Comparison of ENCODE assay signal across 1 cellular context in the genomic region with DNA sequence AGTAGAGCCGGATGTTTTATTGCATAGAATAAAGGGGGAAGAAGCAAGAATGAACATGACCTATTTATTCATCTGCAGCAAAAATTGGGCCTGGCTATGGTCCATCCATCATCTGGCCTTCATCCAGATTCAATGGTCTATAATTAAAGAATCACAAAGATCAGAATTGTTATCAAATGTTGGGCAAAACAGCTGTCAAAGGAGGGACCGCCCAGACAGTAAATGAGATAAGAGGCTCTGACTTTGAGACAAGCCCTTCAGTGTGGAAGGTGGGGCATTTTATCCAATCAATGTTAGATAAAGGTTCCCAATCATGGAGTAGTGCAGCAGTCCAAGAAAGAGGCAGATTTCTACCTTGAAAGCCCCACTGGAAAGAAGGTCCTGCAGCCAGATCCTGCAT.
TF ChIP-seq lines count a peak whose summit lies in the region.

No MANE protein-coding gene starts in this region.

TF ChIP-seq in H1, 55 proteins besides CTCF, POLR2A, EP300 and RAD21 (continued from another document):
- TF ChIP-seq, protein P1, sequence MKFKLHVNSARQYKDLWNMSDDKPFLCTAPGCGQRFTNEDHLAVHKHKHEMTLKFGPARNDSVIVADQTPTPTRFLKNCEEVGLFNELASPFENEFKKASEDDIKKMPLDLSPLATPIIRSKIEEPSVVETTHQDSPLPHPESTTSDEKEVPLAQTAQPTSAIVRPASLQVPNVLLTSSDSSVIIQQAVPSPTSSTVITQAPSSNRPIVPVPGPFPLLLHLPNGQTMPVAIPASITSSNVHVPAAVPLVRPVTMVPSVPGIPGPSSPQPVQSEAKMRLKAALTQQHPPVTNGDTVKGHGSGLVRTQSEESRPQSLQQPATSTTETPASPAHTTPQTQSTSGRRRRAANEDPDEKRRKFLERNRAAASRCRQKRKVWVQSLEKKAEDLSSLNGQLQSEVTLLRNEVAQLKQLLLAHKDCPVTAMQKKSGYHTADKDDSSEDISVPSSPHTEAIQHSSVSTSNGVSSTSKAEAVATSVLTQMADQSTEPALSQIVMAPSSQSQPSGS (IDR thresholded peaks at IDR 0.05; ENCODE audit: low read length): no peak
- no peak for TF ChIP-seq SIN3A (conservative IDR thresholded peaks at IDR 0.05 in 1 of 2, IDR thresholded peaks at IDR 0.05 in 1 of 2; ENCODE audit: low read depth in 1 of 2, low read length in 2 of 2)
